21 cellular contexts compared by ENCODE assay signal in genomic region chr11:34379539-34379938, GRCh38. TPM values are rescaled to one million over a fixed set of nuclear protein-coding genes. Genes with fewer than 3 reads are reported as not detected.
DNase-seq lines count a peak whose midpoint lies in the region; ATAC-seq, FAIRE-seq and TF ChIP-seq lines count a peak whose summit lies in the region.
"Had no signal": no experiment of that assay in that cellular context is flagged by ENCODE, and none has a peak within 500 bp of the region (broad histone marks: within the 10 kb centered on the region; RNA-seq: fewer than 3 reads in every experiment).

No MANE protein-coding gene starts in this region.

- peak; percentile 96 for ATAC-seq in left lobe of liver
- ATAC-seq in GM19452 (IDR thresholded peaks at IDR 0.05; ENCODE audit: unreplicated experiment), result no peak
- ATAC-seq in HG02642 (IDR thresholded peaks at IDR 0.05; ENCODE audit: poor library complexity, unreplicated experiment), result no peak
- ATAC-seq: A549, SK-N-SH treated with all-trans-retinoic acid at 6 μM for 48 hours, T-cell had no signal

- 66% methylated on average over 1 of the region's 1 CpG for WGBS in smooth muscle cell (ENCODE audit: low lambda C conversion rate)

- peak overlapping the region; percentile 32 for H3K27ac ChIP-seq in smooth muscle cell (ENCODE audit: low read depth)
- H3K27ac ChIP-seq: KMS-11 had no signal

- no peaks in the 10 kb centered on the region for H4K20me1 ChIP-seq in smooth muscle cell (ENCODE audit: low read depth)

- no peak overlapping the region for H3K4me2 ChIP-seq in smooth muscle cell
- H3K4me2 ChIP-seq: KMS-11 had no signal

- peaks cover 18% of the 10 kb centered on the region for H3K9me3 ChIP-seq in smooth muscle cell (replicated peaks; ENCODE audit: low read depth)

- H3K4me1 ChIP-seq in smooth muscle cell (ENCODE audit: low read depth), result no peaks in the 10 kb centered on the region

- no peak overlapping the region for H3K9ac ChIP-seq in smooth muscle cell (ENCODE audit: low read depth)
- H3K9ac ChIP-seq: KMS-11 had no signal

- H3F3A ChIP-seq in smooth muscle cell (ENCODE audit: low read depth), result no peaks in the 10 kb centered on the region

- no peaks in the 10 kb centered on the region for H3K36me3 ChIP-seq in smooth muscle cell (ENCODE audit: low read depth)

- H3K79me2 ChIP-seq in smooth muscle cell (ENCODE audit: low read depth), result no peaks in the 10 kb centered on the region

- no peak overlapping the region for H2AFZ ChIP-seq in smooth muscle cell (ENCODE audit: low read depth)

- no peak for TF ChIP-seq CTCF in smooth muscle cell (IDR thresholded peaks at IDR 0.05; ENCODE audit: borderline replicate concordance, insufficient read depth, poor library complexity, severe bottlenecking)

- FAIRE-seq in RCC 7860 (lab: Jason Lieb, UNC), result no peak
- FAIRE-seq: A549, GM12892, HTR-8/SVneo had no signal

- H3K4me3 ChIP-seq in smooth muscle cell, result no peak overlapping the region
- H3K4me3 ChIP-seq: A549 had no signal

- no peaks in the 10 kb centered on the region for H3K27me3 ChIP-seq in smooth muscle cell (ENCODE audit: low read depth)

- DNase-seq in ELR (ENCODE audit: low read depth), result peak; percentile 56
- peak; percentile 5 for DNase-seq in RCC 7860 (ENCODE audit: low spot score)
- no peak for DNase-seq in left lobe of liver (ENCODE audit: low spot score)
- DNase-seq in smooth muscle cell (lab: John Stamatoyannopoulos, UW; ENCODE audit: unreplicated experiment), result no peak
- no peak for DNase-seq in UCSD-AML1 (lab: John Stamatoyannopoulos, UW; ENCODE audit: unreplicated experiment)
- DNase-seq: CD4-positive, CD25-positive, alpha-beta regulatory T cell; DMS79; GOT3; NCI-H1105 treated with DMSO at 0.1 percent for 48 hours; NCI-H2081; NCI-H2171; NCI-H345; NCI-H524; T-cell had no signal

RNA-seq across cellular contexts. Expression of gene ABTB2, which starts 21.7 kb away (rescaled TPM):
- total RNA-seq in left lobe of liver (11.4 TPM), smooth muscle cell (2.6 and 4.9 TPM in 2 replicates)
- polyA plus RNA-seq in smooth muscle cell, result 4.3 and 4.6 TPM in 2 replicates

RNA-seq across cellular contexts. Expression of gene CAT, which starts 59.2 kb away (rescaled TPM):
- total RNA-seq in left lobe of liver (363 TPM), smooth muscle cell (not detected in 2 replicates)
- not detected in 2 replicates for polyA plus RNA-seq in smooth muscle cell

Comparison
In these comparisons a context has a peak if more than half of its experiments do, and no peak if none do; other contexts are left out.
1. DNase-seq: peak in ELR (single experiment) and RCC 7860 (single experiment); none in left lobe of liver (single experiment), smooth muscle cell (single experiment) and UCSD-AML1 (single experiment).
2. RNA of gene CAT, which starts 59.2 kb away (total RNA-seq): 363 TPM in left lobe of liver (single experiment); not detected in smooth muscle cell; every median in the first group is over 100 times any median in the second.